Comparison of ENCODE assay signal across 24 cellular contexts in genomic region chrX:138691186-138691585, GRCh38. TPM values are rescaled to one million over a fixed set of nuclear protein-coding genes. Genes with fewer than 3 reads are reported as not detected.
DNase-seq lines count a peak whose midpoint lies in the region; ATAC-seq, FAIRE-seq and TF ChIP-seq lines count a peak whose summit lies in the region.
"Had no signal": no experiment of that assay in that cellular context is flagged by ENCODE, and none has a peak within 500 bp of the region (broad histone marks: within the 10 kb centered on the region; RNA-seq: fewer than 3 reads in every experiment).

No MANE protein-coding gene starts in this region.

- no peaks in the 10 kb centered on the region for H3K36me3 ChIP-seq in OCI-LY3 (replicated peaks; ENCODE audit: low read depth, low read length)
- no peaks in the 10 kb centered on the region for H3K36me3 ChIP-seq in astrocyte (ENCODE audit: insufficient read depth, low read length)

- H3K27me3 Mint-ChIP-seq in astrocyte (ENCODE audit: low read depth, unreplicated experiment) (no peaks in the 10 kb centered on the region), nephron (ENCODE audit: low read depth) (no peaks in the 10 kb centered on the region)
- H3K27me3 Mint-ChIP-seq in activated naive CD8-positive, alpha-beta T cell treated with anti-CD3 and anti-CD28 coated beads for 36 hours, result peaks cover 4% of the 10 kb centered on the region
- H3K27me3 Mint-ChIP-seq: B cell had no signal

- no peak for ATAC-seq in HG02852 (IDR thresholded peaks at IDR 0.05; ENCODE audit: unreplicated experiment)
- ATAC-seq: CD8-positive, alpha-beta T cell; HCT116; Panc1; SK-N-SH treated with all-trans-retinoic acid at 6 μM for 48 hours had no signal

- DNase-seq in astrocyte (ENCODE audit: low read depth) (peak; percentile 17), nucleus accumbens (lab: John Stamatoyannopoulos, UW) (no peak), occipital lobe (lab: John Stamatoyannopoulos, UW) (no peak)
- DNase-seq in activated naive CD8-positive, alpha-beta T cell treated with anti-CD3 and anti-CD28 coated beads for 36 hours, result no peak
- DNase-seq: Caco-2; CD8-positive, alpha-beta T cell; NCI-H1092; NCI-H1417 treated with DMSO at 0.1 percent for 48 hours; NCI-H1694 treated with DMSO at 0.1 percent for 48 hours; NCI-H2081; NCI-H2227 treated with DMSO at 0.1 percent for 48 hours; SIG-M5 had no signal

- H3K4me1 ChIP-seq in OCI-LY3 (ENCODE audit: low read length) (peaks cover 50% of the 10 kb centered on the region), astrocyte (ENCODE audit: insufficient read depth, low read length) (no peaks in the 10 kb centered on the region)
- H3K4me1 ChIP-seq: Caco-2 had no signal

- H3K79me2 ChIP-seq in OCI-LY3 (ENCODE audit: low read length) (no peaks in the 10 kb centered on the region), astrocyte (ENCODE audit: insufficient read depth, low read length) (no peaks in the 10 kb centered on the region)

- H3K4me3 ChIP-seq in OCI-LY3 (ENCODE audit: low read length) (peak overlapping the region; percentile 48), astrocyte (ENCODE audit: insufficient read depth, low read depth, low read length) (no peak overlapping the region)

- H3K27me3 ChIP-seq in OCI-LY3 (ENCODE audit: low read depth, low read length), result no peaks in the 10 kb centered on the region
- H3K27me3 ChIP-seq in astrocyte (ENCODE audit: insufficient read depth, low read length), result no peaks in the 10 kb centered on the region

- H3K4me1 Mint-ChIP-seq in astrocyte (ENCODE audit: low read depth, unreplicated experiment), result peaks cover 13% of the 10 kb centered on the region
- peaks cover 30% of the 10 kb centered on the region for H3K4me1 Mint-ChIP-seq in nephron
- no peaks in the 10 kb centered on the region for H3K4me1 Mint-ChIP-seq in activated naive CD8-positive, alpha-beta T cell treated with anti-CD3 and anti-CD28 coated beads for 36 hours
- H3K4me1 Mint-ChIP-seq: B cell had no signal

- H3K27ac Mint-ChIP-seq in astrocyte (ENCODE audit: unreplicated experiment), result peak overlapping the region; percentile 67
- H3K27ac Mint-ChIP-seq in nephron, result peak overlapping the region in 2 of 3 experiments; percentile 21 to 41
- no peak overlapping the region for H3K27ac Mint-ChIP-seq in activated naive CD8-positive, alpha-beta T cell treated with anti-CD3 and anti-CD28 coated beads for 36 hours
- H3K27ac Mint-ChIP-seq: B cell; CD8-positive, alpha-beta T cell had no signal

- H3K36me3 Mint-ChIP-seq in astrocyte (ENCODE audit: low read depth, unreplicated experiment) (no peaks in the 10 kb centered on the region), nephron (ENCODE audit: low read depth) (no peaks in the 10 kb centered on the region)
- H3K36me3 Mint-ChIP-seq in activated naive CD8-positive, alpha-beta T cell treated with anti-CD3 and anti-CD28 coated beads for 36 hours, result no peaks in the 10 kb centered on the region
- H3K36me3 Mint-ChIP-seq: CD8-positive, alpha-beta T cell had no signal

- no peaks in the 10 kb centered on the region for H3K9me3 ChIP-seq in OCI-LY3 (ENCODE audit: insufficient read depth, low read length)
- H3K9me3 ChIP-seq in astrocyte (ENCODE audit: insufficient read depth, low read depth, low read length), result no peaks in the 10 kb centered on the region
- H3K9me3 ChIP-seq: Caco-2 had no signal

- FAIRE-seq in astrocyte (lab: Jason Lieb, UNC), result no peak
- FAIRE-seq: G401.6, GM12892 had no signal

- H3K27ac ChIP-seq in OCI-LY3 (ENCODE audit: low read length), result peak overlapping the region; percentile 98
- H3K27ac ChIP-seq in astrocyte (ENCODE audit: low read depth, low read length), result no peak overlapping the region
- H3K27ac ChIP-seq: C4-2B had no signal

- no peak overlapping the region for H2AFZ ChIP-seq in OCI-LY3 (ENCODE audit: low read depth, low read length)
- H2AFZ ChIP-seq in astrocyte (ENCODE audit: low read depth, low read length), result no peak overlapping the region

- no peaks in the 10 kb centered on the region for H4K20me1 ChIP-seq in OCI-LY3 (ENCODE audit: insufficient read depth, low read length)
- H4K20me1 ChIP-seq in astrocyte (ENCODE audit: insufficient read depth, low read length), result no peaks in the 10 kb centered on the region

- H3K4me2 ChIP-seq in OCI-LY3 (ENCODE audit: low read length) (peak overlapping the region; percentile 58), astrocyte (ENCODE audit: low read length) (no peak overlapping the region)

- H3K4me3 Mint-ChIP-seq in astrocyte (ENCODE audit: unreplicated experiment) (no peak overlapping the region), nephron (no peak overlapping the region)
- no peak overlapping the region for H3K4me3 Mint-ChIP-seq in activated naive CD8-positive, alpha-beta T cell treated with anti-CD3 and anti-CD28 coated beads for 36 hours
- H3K4me3 Mint-ChIP-seq: B cell; CD8-positive, alpha-beta T cell had no signal

- peak overlapping the region; percentile 36; the same call in 1 of the 2 replicates for H3K9ac ChIP-seq in OCI-LY3 (ENCODE audit: low read length)
- H3K9ac ChIP-seq in astrocyte (ENCODE audit: low read length), result no peak overlapping the region

- no peak for TF ChIP-seq CTCF in OCI-LY3 (IDR thresholded peaks at IDR 0.05; ENCODE audit: low read depth, low read length)
- TF ChIP-seq CTCF in astrocyte (IDR thresholded peaks at IDR 0.05; ENCODE audit: insufficient read depth, low read depth, low read length), result no peak
- no peak for TF ChIP-seq CTCF in nephron (IDR thresholded peaks at IDR 0.05; ENCODE audit: unreplicated experiment in 3 of 3)

- no peaks in the 10 kb centered on the region for H3K9me3 Mint-ChIP-seq in astrocyte (ENCODE audit: unreplicated experiment)
- H3K9me3 Mint-ChIP-seq in nephron, result peaks cover 4% of the 10 kb centered on the region
- no peaks in the 10 kb centered on the region for H3K9me3 Mint-ChIP-seq in activated naive CD8-positive, alpha-beta T cell treated with anti-CD3 and anti-CD28 coated beads for 36 hours
- H3K9me3 Mint-ChIP-seq: CD8-positive, alpha-beta T cell had no signal

RNA-seq across cellular contexts. Expression of gene FGF13, which starts 20.3 kb away (rescaled TPM):
- total RNA-seq in astrocyte, result 3.9 and 5.1 TPM in 2 replicates
- not detected for total RNA-seq in activated naive CD8-positive, alpha-beta T cell treated with anti-CD3 and anti-CD28 coated beads for 36 hours
- 136 TPM for total RNA-seq in occipital lobe
- total RNA-seq: B cell; CD8-positive, alpha-beta T cell; HT-29; OCI-LY7 had no signal

Comparison
In these comparisons a context has a peak if more than half of its experiments do, and no peak if none do; other contexts are left out.
1. RNA of gene FGF13, which starts 20.3 kb away (total RNA-seq): 136 TPM in occipital lobe (single experiment); 3.9 to 5.1 TPM in astrocyte and not detected in activated naive CD8-positive, alpha-beta T cell treated with anti-CD3 and anti-CD28 coated beads for 36 hours; every median in the first group is over 10 times any median in the second.